Comparison of ENCODE assay signal across 7 cellular contexts in genomic region chr16:30054959-30055553, GRCh38. TPM values are rescaled to one million over a fixed set of nuclear protein-coding genes. Genes with fewer than 3 reads are reported as not detected.
DNase-seq lines count a peak whose midpoint lies in the region; ATAC-seq and TF ChIP-seq lines count a peak whose summit lies in the region.

No MANE protein-coding gene starts in this region.

- H3K9me3 ChIP-seq in transverse colon (no peaks in the 10 kb centered on the region), aorta (ENCODE audit: control insufficient read depth, low read length) (no peaks in the 10 kb centered on the region)

- intact Hi-C loops in transverse colon (cut with DNase I; ENCODE audit: low total_unique reads) (no loop called here), aorta (cut with DNase I) (no loop called here)

- in situ Hi-C loops in transverse colon (cut with MboI; ENCODE audit: low pct_ligation_motif_present in 1 of 4, low pct_unique_long_range_greater_than_20kb in 1 of 4, low sequenced_read_pairs in 3 of 4): no loop called here

- H3K27ac ChIP-seq in transverse colon (no peak overlapping the region), aorta (ENCODE audit: low read depth in 1 of 2, low read length in 2 of 2) (no peak overlapping the region)

- no peak for ATAC-seq in aorta (ENCODE audit: low FRiP score)

- WGBS in transverse colon (ENCODE audit: low coverage in 1 of 2), 2 donors: 18 to 29% methylated on average over 4 to 10 of the region's 10 CpGs
- 57 to 60% methylated on average over 10 of the region's 10 CpGs for WGBS in aorta, 2 donors

- TF ChIP-seq EP300 in transverse colon (IDR thresholded peaks at IDR 0.05; ENCODE audit: low read depth): no peak

- no peaks in the 10 kb centered on the region for H3K27me3 ChIP-seq in kidney epithelial cell (ENCODE audit: control insufficient read depth, insufficient read depth, low read length)
- no peaks in the 10 kb centered on the region for H3K27me3 ChIP-seq in transverse colon
- no peaks in the 10 kb centered on the region for H3K27me3 ChIP-seq in aorta (ENCODE audit: control insufficient read depth in 1 of 2, insufficient read depth in 2 of 2, low read length in 1 of 2)

- H3K36me3 ChIP-seq in kidney epithelial cell (ENCODE audit: control insufficient read depth, insufficient read depth, low read length): no peaks in the 10 kb centered on the region
- no peaks in the 10 kb centered on the region for H3K36me3 ChIP-seq in transverse colon
- no peaks in the 10 kb centered on the region for H3K36me3 ChIP-seq in aorta (ENCODE audit: control insufficient read depth in 1 of 2, insufficient read depth in 2 of 2, low read length in 1 of 2)

- no peak for TF ChIP-seq POLR2A in transverse colon (IDR thresholded peaks at IDR 0.05)

- no peak for DNase-seq in GM12864 (ENCODE audit: low read depth)
- peak; percentile 72 for DNase-seq in NCI-H2196 (lab: John Stamatoyannopoulos, UW; ENCODE audit: unreplicated experiment)
- peak; percentile 31 for DNase-seq in activated T-helper 9 cell treated with anti-CD3 and anti-CD28 coated beads, Interleukin-2, amount 50 U/mL, for 16 hours (ENCODE audit: low read depth)
- no peak for DNase-seq in kidney epithelial cell (ENCODE audit: low read depth)
- peak; percentile 54 for DNase-seq in transverse colon
- no peak for DNase-seq in GM03348 (ENCODE audit: low spot score)
- no peak for DNase-seq in aorta

- H3K4me3 ChIP-seq in GM12864 (ENCODE audit: low read depth, low read length) (no peak overlapping the region), kidney epithelial cell (ENCODE audit: low read depth, low read length) (no peak overlapping the region), transverse colon (no peak overlapping the region), aorta (ENCODE audit: low read length in 2 of 2) (no peak overlapping the region)

- H3K4me1 ChIP-seq in transverse colon: peaks cover 4 to 15% (median 13%) of the 10 kb centered on the region in 4 donors
- H3K4me1 ChIP-seq in aorta (ENCODE audit: control insufficient read depth in 1 of 2, insufficient read depth in 2 of 2, low read length in 2 of 2): no peaks in the 10 kb centered on the region

- peak; percentile 83 for TF ChIP-seq CTCF in GM12864 (IDR thresholded peaks at IDR 0.05; ENCODE audit: low read depth, low read length, missing control alignments)
- peak; percentile 83 for TF ChIP-seq CTCF in kidney epithelial cell (IDR thresholded peaks at IDR 0.05; ENCODE audit: insufficient read depth, low read length, poor library complexity, severe bottlenecking)
- TF ChIP-seq CTCF in transverse colon (IDR thresholded peaks at IDR 0.05): peak; percentile 40 to 53 (median 43)

RNA-seq across cellular contexts. Expression of gene ALDOA, which starts 10.5 kb away (rescaled TPM):
- total RNA-seq in kidney epithelial cell: 826 and 1,130 TPM in 2 replicates
- total RNA-seq in transverse colon: 1,000 to 10,000 TPM in 2 of 4 donors, 100 to 1,000 TPM in 2; 778 to 1,392 (median 1,174) TPM
- total RNA-seq in aorta: 100 to 1,000 TPM; 791 to 861 TPM
- 100 to 1,000 TPM; 494 to 621 TPM for polyA plus RNA-seq in aorta

RNA-seq across cellular contexts. Expression of gene PPP4C, which starts 20.7 kb away (rescaled TPM):
- 126 and 139 TPM in 2 replicates for total RNA-seq in kidney epithelial cell
- total RNA-seq in transverse colon: 10 to 100 TPM; 17.7 to 92.3 (median 74.3) TPM
- total RNA-seq in aorta: 10 to 100 TPM; 50.2 to 51.0 TPM
- polyA plus RNA-seq in aorta: 10 to 100 TPM; 58.0 to 70.3 TPM

RNA-seq across cellular contexts. Expression of gene TLCD3B, which starts 24.0 kb away (rescaled TPM):
- total RNA-seq in kidney epithelial cell (not detected in 2 replicates), transverse colon (not detected), aorta (not detected)
- not detected for polyA plus RNA-seq in aorta

RNA-seq across cellular contexts. Expression of gene C16orf92, which starts 32.1 kb away (rescaled TPM):
- total RNA-seq in kidney epithelial cell (not detected in 2 replicates), transverse colon (not detected), aorta (not detected)
- polyA plus RNA-seq in aorta: not detected

RNA-seq across cellular contexts. Expression of gene TBX6, which starts 36.7 kb away (rescaled TPM):
- total RNA-seq in kidney epithelial cell (0.55 and 0.58 TPM in 2 replicates), transverse colon (1 to 10 TPM in 1 of 4 donors, under 1 TPM in 1, not detected in 2; 0.82 to 2.2 TPM), aorta (1 to 10 TPM in 1 of 2 donors, under 1 TPM in 1; 0.62 to 1.4 TPM)
- polyA plus RNA-seq in aorta: 1 to 10 TPM in 1 of 2 donors, not detected in 1; 1.7 TPM

Comparison
In these comparisons a context has a peak if more than half of its experiments do, and no peak if none do; other contexts are left out.
1. DNase-seq: peak in NCI-H2196 (single experiment), activated T-helper 9 cell treated with anti-CD3 and anti-CD28 coated beads, Interleukin-2, amount 50 U/mL, for 16 hours (single experiment) and transverse colon (single experiment); none in GM12864 (single experiment), kidney epithelial cell (single experiment), GM03348 (single experiment) and aorta (0 of 2).
2. Peak in every context shown above with its lines, with median percentiles within 50 percentile points of each other: CTCF ChIP-seq.